ENCODE assay signal across 25 cellular contexts in the genomic region with DNA sequence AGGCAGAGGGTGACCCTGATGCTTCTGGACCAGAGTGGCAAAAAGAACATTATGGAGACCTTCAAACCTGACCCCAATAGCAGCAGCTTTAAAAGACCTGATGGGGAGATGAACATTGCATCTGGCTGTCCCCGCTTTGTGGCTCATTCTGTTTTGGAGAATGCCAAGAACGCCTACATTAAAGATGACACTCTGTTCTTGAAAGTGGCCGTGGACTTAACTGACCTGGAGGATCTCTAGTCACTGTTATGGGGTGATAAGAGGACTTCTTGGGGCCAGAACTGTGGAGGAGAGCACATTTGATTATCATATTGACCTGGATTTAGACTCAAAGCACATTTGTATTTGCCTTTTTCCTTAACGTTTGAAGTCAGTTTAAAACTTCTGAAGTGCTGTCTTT. TPM values are rescaled to one million over a fixed set of nuclear protein-coding genes. Genes with fewer than 3 reads are reported as not detected.
A peak's percentile ranks its signal among the peaks of the same experiment; 100 is the strongest.
DNase-seq lines count a peak whose midpoint lies in the region; ATAC-seq, FAIRE-seq and TF ChIP-seq lines count a peak whose summit lies in the region.
"Had no signal": no experiment of that assay in that cellular context is flagged by ENCODE, and none has a peak within 500 bp of the region (broad histone marks: within the 10 kb centered on the region; RNA-seq: fewer than 3 reads in every experiment).

No MANE protein-coding gene starts in this region.

- TSS peak; percentile 29 for BruUV-seq in GM12878 (replicated peaks; lab: Mats Ljungman, UMichigan)

- ATAC-seq in GM12878 (no peak), GM18520 (IDR thresholded peaks at IDR 0.05; ENCODE audit: unreplicated experiment) (no peak), HG02884 (IDR thresholded peaks at IDR 0.05; ENCODE audit: unreplicated experiment) (no peak)
- ATAC-seq: HCT116 had no signal

- 74% methylated on average over 4 of the region's 4 CpGs for WGBS in GM12878 (ENCODE audit: insufficient coverage, insufficient replicate concordance, low lambda C conversion rate, missing lambda C conversion rate)

- in situ Hi-C loops in GM12878 (cut with MboI), result no loop called here

- peaks cover 25% of the 10 kb centered on the region for H3K36me3 ChIP-seq in CD8-positive, alpha-beta memory T cell (ENCODE audit: insufficient read depth, low read length)
- H3K36me3 ChIP-seq in GM12878 (ENCODE audit: control insufficient read depth in 2 of 2, insufficient read depth in 2 of 2, low read length in 1 of 2), result peaks cover 4 to 11% of the 10 kb centered on the region in 2 experiments

- H3K4me2 ChIP-seq in GM12878 (ENCODE audit: control insufficient read depth, insufficient read depth), result no peak overlapping the region
- H3K4me2 ChIP-seq: PC-9 had no signal

- TF ChIP-seq POLR2A in GM12878 (IDR thresholded peaks at IDR 0.05; ENCODE audit: low read depth, low read length), result no peak

- no peaks in the 10 kb centered on the region for H3K79me2 ChIP-seq in GM12878 (ENCODE audit: control insufficient read depth, insufficient read depth, low read length)

- peaks cover 4 to 16% (median 6%) of the 10 kb centered on the region in 3 donors for H3K4me1 Mint-ChIP-seq in CD8-positive, alpha-beta memory T cell
- H3K4me1 Mint-ChIP-seq in progenitor cell of endocrine pancreas (ENCODE audit: low read depth), result peaks cover 18% of the 10 kb centered on the region
- H3K4me1 Mint-ChIP-seq in activated T-helper 2 cell treated with anti-CD3 and anti-CD28 coated beads, Interferon-gamma antibody, Interleukin-2, Interleukin-4, amounts not matched to agents 10 μg/mL and 5 μg/mL and 100 μg/mL, durations not matched to agents 14 hours and 24 hours and 36 hours (ENCODE audit: low read depth), result peaks cover 37% of the 10 kb centered on the region

- no peak overlapping the region for H3K4me3 Mint-ChIP-seq in CD8-positive, alpha-beta memory T cell
- H3K4me3 Mint-ChIP-seq in progenitor cell of endocrine pancreas (ENCODE audit: low read depth), result no peak overlapping the region
- H3K4me3 Mint-ChIP-seq in activated T-helper 2 cell treated with anti-CD3 and anti-CD28 coated beads, Interferon-gamma antibody, Interleukin-2, Interleukin-4, amounts not matched to agents 10 μg/mL and 5 μg/mL and 100 μg/mL, durations not matched to agents 14 hours and 24 hours and 36 hours (ENCODE audit: low read depth), result no peak overlapping the region
- H3K4me3 Mint-ChIP-seq: CD4-positive, alpha-beta memory T cell; IgD-negative memory B cell had no signal

- no peak overlapping the region for H3K4me3 ChIP-seq in CD8-positive, alpha-beta memory T cell (ENCODE audit: low read length)
- H3K4me3 ChIP-seq in GM12878, result no peak overlapping the region
- H3K4me3 ChIP-seq: PC-9, SJSA1 had no signal

- no peak for DNase-seq in CD8-positive, alpha-beta memory T cell
- peak; percentile 14 for DNase-seq in OCI-M1 (lab: John Stamatoyannopoulos, UW)
- no peak for DNase-seq in GM12878 (ENCODE audit: low read depth, low spot score)
- DNase-seq in progenitor cell of endocrine pancreas (ENCODE audit: low spot score, unreplicated experiment), result no peak
- no peak for DNase-seq in activated T-helper 2 cell treated with anti-CD3 and anti-CD28 coated beads, Interferon-gamma antibody, Interleukin-2, Interleukin-4, amounts not matched to agents 10 μg/mL and 5 μg/mL and 100 μg/mL, durations not matched to agents 14 hours and 24 hours and 36 hours (ENCODE audit: low spot score)
- DNase-seq: C1 segment of cervical spinal cord; CD4-positive, alpha-beta memory T cell; DMS 273 treated with DMSO at 0.1 percent for 48 hours; GF-D8; NCI-H1092; NCI-H1417 treated with DMSO at 0.1 percent for 48 hours; NCI-H1694 treated with DMSO at 0.1 percent for 48 hours; NCI-H2081; NCI-H2171; NCI-H774; NK-92 treated with Interleukin-12 subunit alpha and Interleukin-12 subunit beta, amount 100 ng/mL, for 24 hours; PC-9; Right ventricle myocardium superior had no signal

- no peak for TF ChIP-seq EP300 in GM12878 (IDR thresholded peaks at IDR 0.05; ENCODE audit: borderline replicate concordance in 1 of 2, control insufficient read depth in 1 of 2, low read depth in 2 of 2, low read length in 2 of 2)

- no peak for TF ChIP-seq RAD21 in GM12878 (IDR thresholded peaks at IDR 0.05; ENCODE audit: insufficient read depth, low read depth, low read length)

- FAIRE-seq in GM12878 (lab: Jason Lieb, UNC), result no peak
- FAIRE-seq: GM12892, GM19239 had no signal

- H3K27me3 Mint-ChIP-seq in CD8-positive, alpha-beta memory T cell, result no peaks in the 10 kb centered on the region
- no peaks in the 10 kb centered on the region for H3K27me3 Mint-ChIP-seq in progenitor cell of endocrine pancreas
- no peaks in the 10 kb centered on the region for H3K27me3 Mint-ChIP-seq in activated T-helper 2 cell treated with anti-CD3 and anti-CD28 coated beads, Interferon-gamma antibody, Interleukin-2, Interleukin-4, amounts not matched to agents 10 μg/mL and 5 μg/mL and 100 μg/mL, durations not matched to agents 14 hours and 24 hours and 36 hours (ENCODE audit: low read depth)
- H3K27me3 Mint-ChIP-seq: CD4-positive, alpha-beta memory T cell; IgD-negative memory B cell had no signal

- H3K36me3 Mint-ChIP-seq in CD8-positive, alpha-beta memory T cell, result peaks cover 0 to 87% (median 29%) of the 10 kb centered on the region in 3 donors
- H3K36me3 Mint-ChIP-seq in progenitor cell of endocrine pancreas (ENCODE audit: insufficient read depth), result no peaks in the 10 kb centered on the region
- peaks cover 80% of the 10 kb centered on the region for H3K36me3 Mint-ChIP-seq in activated T-helper 2 cell treated with anti-CD3 and anti-CD28 coated beads, Interferon-gamma antibody, Interleukin-2, Interleukin-4, amounts not matched to agents 10 μg/mL and 5 μg/mL and 100 μg/mL, durations not matched to agents 14 hours and 24 hours and 36 hours (ENCODE audit: low read depth)

- H2AFZ ChIP-seq in GM12878 (ENCODE audit: control insufficient read depth, low read depth, low read length), result no peak overlapping the region
- H2AFZ ChIP-seq: PC-9 had no signal

- no peak overlapping the region for H3K9ac ChIP-seq in GM12878 (ENCODE audit: control insufficient read depth, insufficient read depth, low read length)

- H3K9me3 ChIP-seq in CD8-positive, alpha-beta memory T cell (ENCODE audit: low read length), result no peaks in the 10 kb centered on the region
- no peaks in the 10 kb centered on the region for H3K9me3 ChIP-seq in GM12878 (replicated peaks; ENCODE audit: control insufficient read depth, insufficient read depth, low read length)
- H3K9me3 ChIP-seq: SJSA1 had no signal

- SMC1A ChIA-PET in GM12878 (lab: Charles Lee; ENCODE audit: uncharacterized antibody, unreplicated experiment), result no interaction called here

- H3K9me3 Mint-ChIP-seq in CD8-positive, alpha-beta memory T cell, result no peaks in the 10 kb centered on the region
- no peaks in the 10 kb centered on the region for H3K9me3 Mint-ChIP-seq in progenitor cell of endocrine pancreas (ENCODE audit: low read depth)
- no peaks in the 10 kb centered on the region for H3K9me3 Mint-ChIP-seq in activated T-helper 2 cell treated with anti-CD3 and anti-CD28 coated beads, Interferon-gamma antibody, Interleukin-2, Interleukin-4, amounts not matched to agents 10 μg/mL and 5 μg/mL and 100 μg/mL, durations not matched to agents 14 hours and 24 hours and 36 hours
- H3K9me3 Mint-ChIP-seq: CD4-positive, alpha-beta memory T cell; IgD-negative memory B cell had no signal

- intact Hi-C loops in GM12878 (cut with micrococcal nuclease; ENCODE audit: unreplicated experiment), result no loop called here
- intact Hi-C loops in activated T-helper 2 cell treated with anti-CD3 and anti-CD28 coated beads, Interferon-gamma antibody, Interleukin-2, Interleukin-4, amounts not matched to agents 10 μg/mL and 5 μg/mL and 100 μg/mL, durations not matched to agents 14 hours and 24 hours and 36 hours (cut with micrococcal nuclease), result no loop called here

- CTCF ChIA-PET in CD8-positive, alpha-beta memory T cell (lab: Charles Lee), result no interaction called here
- CTCF ChIA-PET in GM12878 (lab: Yijun Ruan, JAX), result no interaction called here

- H3K4me1 ChIP-seq in CD8-positive, alpha-beta memory T cell (ENCODE audit: insufficient read depth, low read length), result no peaks in the 10 kb centered on the region
- peaks cover 3% of the 10 kb centered on the region for H3K4me1 ChIP-seq in GM12878 (ENCODE audit: control insufficient read depth, insufficient read depth, low read length)
- H3K4me1 ChIP-seq: SJSA1 had no signal

- H4K20me1 ChIP-seq in GM12878 (ENCODE audit: control insufficient read depth, insufficient read depth), result no peaks in the 10 kb centered on the region

- no peaks in the 10 kb centered on the region for H3K27me3 ChIP-seq in CD8-positive, alpha-beta memory T cell (ENCODE audit: insufficient read depth, low read length, poor library complexity, severe bottlenecking)
- no peaks in the 10 kb centered on the region for H3K27me3 ChIP-seq in GM12878 (replicated peaks in 1 of 2; ENCODE audit: control insufficient read depth in 2 of 2, insufficient read depth in 2 of 2, low read length in 1 of 2)
- H3K27me3 ChIP-seq: SJSA1 had no signal

- RAD21 ChIA-PET in GM12878 (lab: Charles Lee; ENCODE audit: unreplicated experiment), result no interaction called here

- H3K27ac ChIP-seq in CD8-positive, alpha-beta memory T cell (ENCODE audit: low read depth, low read length), result peak overlapping the region; percentile 43
- H3K27ac ChIP-seq in GM12878 (ENCODE audit: control insufficient read depth, insufficient read depth), result no peak overlapping the region
- H3K27ac ChIP-seq: PC-9, SJSA1 had no signal

- peak overlapping the region in 2 of 8 donors; percentile 27 to 30 for H3K27ac Mint-ChIP-seq in CD8-positive, alpha-beta memory T cell
- peak overlapping the region; percentile 37 for H3K27ac Mint-ChIP-seq in progenitor cell of endocrine pancreas
- H3K27ac Mint-ChIP-seq in activated T-helper 2 cell treated with anti-CD3 and anti-CD28 coated beads, Interferon-gamma antibody, Interleukin-2, Interleukin-4, amounts not matched to agents 10 μg/mL and 5 μg/mL and 100 μg/mL, durations not matched to agents 14 hours and 24 hours and 36 hours, result no peak overlapping the region

- TF ChIP-seq CTCF in GM12878 (IDR thresholded peaks at IDR 0.05 in 2 of 3, conservative IDR thresholded peaks at IDR 0.05 in 1 of 3; ENCODE audit: control insufficient read depth in 2 of 3, extremely low read depth in 1 of 3, insufficient read depth in 1 of 3, low read depth in 3 of 3, low read length in 3 of 3), result no peak
- TF ChIP-seq CTCF in progenitor cell of endocrine pancreas (IDR thresholded peaks at IDR 0.05; ENCODE audit: unreplicated experiment), result no peak

- POLR2A ChIA-PET in CD8-positive, alpha-beta memory T cell (lab: Charles Lee), result no interaction called here
- POLR2A ChIA-PET in GM12878 (lab: Charles Lee), result no interaction called here

RNA-seq across cellular contexts. Expression of gene TRAF5, which starts 45.8 kb away (rescaled TPM):
- total RNA-seq in CD8-positive, alpha-beta memory T cell, result 10 to 100 TPM; 30.7 to 33.7 TPM
- polyA plus RNA-seq in CD8-positive, alpha-beta memory T cell, result 38.3 TPM
- 149 and 152 TPM in 2 replicates for total RNA-seq in GM12878 (2013; cell fraction: nucleolus; rRNA removed)
- 35.3 and 36.1 TPM in 2 replicates for total RNA-seq in GM12878 (2014; rRNA removed)
- total RNA-seq in GM12878 (2014; rRNA removed; fragmentation: Illumina TruSeq; extraction: Trizol), result 25.0 and 26.5 TPM in 2 replicates
- 25.7 and 27.6 TPM in 2 replicates for total RNA-seq in GM12878 (2021)
- polyA plus RNA-seq in GM12878 (2011; ENCODE audit: low read depth), result 17.0 TPM
- polyA plus RNA-seq in GM12878 (2011; rRNA removed), result 36.5 and 49.7 TPM in 2 replicates
- 23.0 TPM in 2 replicates for polyA plus RNA-seq in GM12878 (2011; cell fraction: cytosol; rRNA removed)
- 96.9 and 102 TPM in 2 replicates for polyA plus RNA-seq in GM12878 (2011; cell fraction: nucleus; rRNA removed)
- 18.6 and 25.1 TPM in 2 replicates for polyA plus RNA-seq in GM12878 (2012)
- polyA plus RNA-seq in GM12878 (2014; fragmentation: Illumina TruSeq; extraction: Trizol), result 36.4 and 48.6 TPM in 2 replicates
- 10 to 100 TPM; 10.6 to 11.8 TPM for polyA plus RNA-seq in GM12878 (2014; fragmentation: Nextera tagmentation; extraction: Ambion mirVana)
- polyA plus RNA-seq in GM12878 (2014; rRNA removed), result 30.8 and 34.4 TPM in 2 replicates
- 10 to 100 TPM; 16.7 to 19.7 TPM for polyA plus RNA-seq in GM12878 (2016; fragmentation: Nextera tagmentation; extraction: Ambion mirVana)
- polyA minus RNA-seq in GM12878 (2011; rRNA and poly(A)+ RNA removed), result 24.5 and 25.3 TPM in 2 replicates
- 8.7 and 9.8 TPM in 2 replicates for polyA minus RNA-seq in GM12878 (2011; cell fraction: cytosol; rRNA and poly(A)+ RNA removed)
- polyA minus RNA-seq in GM12878 (2011; cell fraction: nucleus; rRNA and poly(A)+ RNA removed), result 45.0 and 64.3 TPM in 2 replicates
- total RNA-seq in progenitor cell of endocrine pancreas, result 4.5 and 7.1 TPM in 2 replicates
- total RNA-seq in activated T-helper 2 cell treated with anti-CD3 and anti-CD28 coated beads, Interferon-gamma antibody, Interleukin-2, Interleukin-4, amounts not matched to agents 10 μg/mL and 5 μg/mL and 100 μg/mL, durations not matched to agents 14 hours and 24 hours and 36 hours, result 63.8 and 64.6 TPM in 2 replicates
